In genomic region chr4:242121-242848, GRCh38 we compare ENCODE assay signal across 8 cellular contexts.
DNase-seq lines count a peak whose midpoint lies in the region; FAIRE-seq and TF ChIP-seq lines count a peak whose summit lies in the region.

No MANE protein-coding gene starts in this region.

- no peaks in the 10 kb centered on the region for H3K27me3 ChIP-seq in GM06990 (replicated peaks; ENCODE audit: control insufficient read depth, insufficient read depth, low read length)
- H3K27me3 ChIP-seq in HL-60 (ENCODE audit: insufficient read depth, poor library complexity, severe bottlenecking) = no peaks in the 10 kb centered on the region
- H3K27me3 ChIP-seq in PC-9 (ENCODE audit: insufficient read depth, low read depth) = no peaks in the 10 kb centered on the region
- H3K27me3 ChIP-seq in ovary = no peaks in the 10 kb centered on the region
- no peaks in the 10 kb centered on the region for H3K27me3 ChIP-seq in thymus (ENCODE audit: control insufficient read depth, insufficient read depth)

- TF ChIP-seq EP300 in ovary (IDR thresholded peaks at IDR 0.05) = no peak

- H3K27me3 Mint-ChIP-seq in activated T-helper 2 cell treated with anti-CD3 and anti-CD28 coated beads, Interferon-gamma antibody, Interleukin-2, Interleukin-4, amounts not matched to agents 10 μg/mL and 5 μg/mL and 100 μg/mL, durations not matched to agents 14 hours and 24 hours and 36 hours (ENCODE audit: low read depth) = no peaks in the 10 kb centered on the region

- no peaks in the 10 kb centered on the region for H3K9me3 ChIP-seq in PC-9 (ENCODE audit: insufficient read depth, low read depth)
- peaks cover 0 to 3% of the 10 kb centered on the region in 2 donors for H3K9me3 ChIP-seq in ovary
- no peaks in the 10 kb centered on the region for H3K9me3 ChIP-seq in thymus (ENCODE audit: control insufficient read depth)

- intact Hi-C loops in PC-9 (cut with micrococcal nuclease; ENCODE audit: unreplicated experiment) (loop anchor here (5.0 kb wide), 1 partner anchor 1105 kb away; the partner anchor contains the start of gene UVSSA), ovary (cut with DNase I) (no loop called here)
- intact Hi-C loops in activated T-helper 2 cell treated with anti-CD3 and anti-CD28 coated beads, Interferon-gamma antibody, Interleukin-2, Interleukin-4, amounts not matched to agents 10 μg/mL and 5 μg/mL and 100 μg/mL, durations not matched to agents 14 hours and 24 hours and 36 hours (cut with micrococcal nuclease) = loop anchor here (5.0 to 10.0 kb wide), 4 partner anchors 95 to 543 kb away; partner anchors contain the start of genes ATP5ME, MYL5 and ZNF141

- H3K9me3 Mint-ChIP-seq in activated T-helper 2 cell treated with anti-CD3 and anti-CD28 coated beads, Interferon-gamma antibody, Interleukin-2, Interleukin-4, amounts not matched to agents 10 μg/mL and 5 μg/mL and 100 μg/mL, durations not matched to agents 14 hours and 24 hours and 36 hours = peaks cover 17% of the 10 kb centered on the region

- peak overlapping the region; percentile 49; the same call in 1 of the 2 replicates for H3K4me2 ChIP-seq in PC-9

- TF ChIP-seq CTCF in GM06990 (IDR thresholded peaks at IDR 0.05; ENCODE audit: insufficient read depth, low read length, poor library complexity, severe bottlenecking) (peak; percentile 70), HL-60 (IDR thresholded peaks at IDR 0.05; ENCODE audit: insufficient read depth, low read length) (peak; percentile 32), PC-9 (conservative IDR thresholded peaks at IDR 0.05) (peak; percentile 59), ovary (IDR thresholded peaks at IDR 0.05) (peak; percentile 67 to 77 (median 69))

- no peak overlapping the region for H2AFZ ChIP-seq in PC-9

- CTCF ChIA-PET in PC-9 (lab: Charles Lee) = interaction anchor here (0.6 kb wide), 1 partner anchor 1088 kb away, joined by 3 read pairs; no protein-coding TSS in a partner anchor

- H3K9me2 ChIP-seq in PC-9 (ENCODE audit: insufficient read depth) = no peaks in the 10 kb centered on the region

- no peaks in the 10 kb centered on the region for H4K20me1 ChIP-seq in PC-9 (ENCODE audit: insufficient read depth)

- H3K27ac ChIP-seq in HL-60 (replicated peaks) = no peak overlapping the region; the same call in 1 of the 2 replicates
- no peak overlapping the region for H3K27ac ChIP-seq in PC-9
- peak overlapping the region in 1 of 2 donors; percentile 8 for H3K27ac ChIP-seq in ovary
- no peak overlapping the region for H3K27ac ChIP-seq in thymus (ENCODE audit: low read depth)

- H3K4me1 ChIP-seq in PC-9 (replicated peaks; ENCODE audit: insufficient read depth) (no peaks in the 10 kb centered on the region), ovary (ENCODE audit: insufficient read depth) (no peaks in the 10 kb centered on the region), thymus (ENCODE audit: control insufficient read depth, insufficient read depth, low read length) (no peaks in the 10 kb centered on the region)

- H3F3A ChIP-seq in PC-9 (ENCODE audit: insufficient read depth, low read depth) = no peaks in the 10 kb centered on the region

- peak overlapping the region; percentile 56 for H3K27ac Mint-ChIP-seq in activated T-helper 2 cell treated with anti-CD3 and anti-CD28 coated beads, Interferon-gamma antibody, Interleukin-2, Interleukin-4, amounts not matched to agents 10 μg/mL and 5 μg/mL and 100 μg/mL, durations not matched to agents 14 hours and 24 hours and 36 hours

- no peak for FAIRE-seq in frontal cortex (lab: Jason Lieb, UNC)

- H3K36me3 ChIP-seq in GM06990 (ENCODE audit: control insufficient read depth, insufficient read depth, low read length) = no peaks in the 10 kb centered on the region
- H3K36me3 ChIP-seq in PC-9 (ENCODE audit: low read depth) = no peaks in the 10 kb centered on the region
- no peaks in the 10 kb centered on the region for H3K36me3 ChIP-seq in ovary
- H3K36me3 ChIP-seq in thymus (ENCODE audit: control insufficient read depth, insufficient read depth) = no peaks in the 10 kb centered on the region

- WGBS in ovary, 3 donors = 39 to 57% (median 42%) methylated on average over 15 of the region's 15 CpGs
- WGBS in thymus = 22% methylated on average over 15 of the region's 15 CpGs

- no TSS peak for BruUV-seq in PC-9 (replicated peaks; lab: Mats Ljungman, UMichigan)

- peaks cover 10% of the 10 kb centered on the region for H3K4me1 Mint-ChIP-seq in activated T-helper 2 cell treated with anti-CD3 and anti-CD28 coated beads, Interferon-gamma antibody, Interleukin-2, Interleukin-4, amounts not matched to agents 10 μg/mL and 5 μg/mL and 100 μg/mL, durations not matched to agents 14 hours and 24 hours and 36 hours (ENCODE audit: low read depth)

- peak overlapping the region; percentile 66 for H3K4me3 ChIP-seq in GM06990 (replicated peaks; ENCODE audit: low read depth, low read length)
- no peak overlapping the region for H3K4me3 ChIP-seq in HL-60 (replicated peaks; ENCODE audit: insufficient read depth, low read length)
- peak overlapping the region; percentile 40; the same call in 1 of the 2 replicates for H3K4me3 ChIP-seq in PC-9
- H3K4me3 ChIP-seq in ovary = peak overlapping the region; percentile 32
- H3K4me3 ChIP-seq in thymus (ENCODE audit: low read length) = peak overlapping the region; percentile 20

- POLR2A ChIA-PET in PC-9 (lab: Charles Lee; ENCODE audit: unreplicated experiment) = interaction anchor here (0.6 kb wide), 1 partner anchor 342 kb away, joined by 16 read pairs; no protein-coding TSS in a partner anchor

- peak; percentile 56 for DNase-seq in GM06990 (ENCODE audit: extremely low read depth, insufficient read length)
- DNase-seq in HL-60 (ENCODE audit: low read depth in 1 of 2, low spot score in 1 of 2) = peak; percentile 41 to 69
- DNase-seq in PC-9 = peak; percentile 34 to 51
- DNase-seq in activated T-helper 2 cell treated with anti-CD3 and anti-CD28 coated beads, Interferon-gamma antibody, Interleukin-2, Interleukin-4, amounts not matched to agents 10 μg/mL and 5 μg/mL and 100 μg/mL, durations not matched to agents 14 hours and 24 hours and 36 hours (ENCODE audit: low spot score) = peak; percentile 61
- DNase-seq in frontal cortex (ENCODE audit: low spot score in 2 of 2) = peak; percentile 18 to 28
- DNase-seq in ovary = peak; percentile 33 to 68 (median 56)
- no peak for DNase-seq in DMS79 (lab: John Stamatoyannopoulos, UW)

- no peak for TF ChIP-seq POLR2A in ovary (IDR thresholded peaks at IDR 0.05)

- H3K4me3 Mint-ChIP-seq in activated T-helper 2 cell treated with anti-CD3 and anti-CD28 coated beads, Interferon-gamma antibody, Interleukin-2, Interleukin-4, amounts not matched to agents 10 μg/mL and 5 μg/mL and 100 μg/mL, durations not matched to agents 14 hours and 24 hours and 36 hours (ENCODE audit: low read depth) = peak overlapping the region; percentile 75

- H3K36me3 Mint-ChIP-seq in activated T-helper 2 cell treated with anti-CD3 and anti-CD28 coated beads, Interferon-gamma antibody, Interleukin-2, Interleukin-4, amounts not matched to agents 10 μg/mL and 5 μg/mL and 100 μg/mL, durations not matched to agents 14 hours and 24 hours and 36 hours (ENCODE audit: low read depth) = no peaks in the 10 kb centered on the region

- no peaks in the 10 kb centered on the region for H3K79me2 ChIP-seq in PC-9 (ENCODE audit: low read depth)

Comparison
In these comparisons a context has a peak if more than half of its experiments do, and no peak if none do; other contexts are left out.
1. intact Hi-C loops: an anchor here in PC-9 (5.0 kb wide) and activated T-helper 2 cell treated with anti-CD3 and anti-CD28 coated beads, Interferon-gamma antibody, Interleukin-2, Interleukin-4, amounts not matched to agents 10 μg/mL and 5 μg/mL and 100 μg/mL, durations not matched to agents 14 hours and 24 hours and 36 hours (5.0 to 10.0 kb wide); none called in ovary.